Comparison of ENCODE assay signal across 25 cellular contexts in genomic region chr12:106181416-106182114, GRCh38. TPM values are rescaled to one million over a fixed set of nuclear protein-coding genes. Genes with fewer than 3 reads are reported as not detected.
A peak's percentile ranks its signal among the peaks of the same experiment; 100 is the strongest.
DNase-seq lines count a peak whose midpoint lies in the region; ATAC-seq, FAIRE-seq and TF ChIP-seq lines count a peak whose summit lies in the region.
"Had no signal": no experiment of that assay in that cellular context is flagged by ENCODE, and none has a peak within 500 bp of the region (broad histone marks: within the 10 kb centered on the region; RNA-seq: fewer than 3 reads in every experiment).

No MANE protein-coding gene starts in this region.

- H3K9ac ChIP-seq in HepG2 (ENCODE audit: insufficient read depth, low read depth, low read length) (no peak overlapping the region), endodermal cell (ENCODE audit: extremely low read depth, low read length, poor library complexity, severe bottlenecking) (no peak overlapping the region)
- H3K9ac ChIP-seq: BLaER1 treated with 17β-estradiol and CSF1 and Interleukin-3, amounts not matched to agents 10 nM and 100 nM had no signal

- H3K9me3 ChIP-seq in HepG2 (ENCODE audit: low read length) = no peaks in the 10 kb centered on the region
- H3K9me3 ChIP-seq in right lobe of liver = no peaks in the 10 kb centered on the region
- no peaks in the 10 kb centered on the region for H3K9me3 ChIP-seq in endodermal cell (ENCODE audit: control insufficient read depth, low read length)
- no peaks in the 10 kb centered on the region for H3K9me3 ChIP-seq in tibial nerve
- H3K9me3 ChIP-seq: BLaER1 treated with 17β-estradiol and CSF1 and Interleukin-3, amounts not matched to agents 10 nM and 100 nM had no signal

- CTCF ChIA-PET in HepG2 (lab: Yijun Ruan, JAX; ENCODE audit: low intra/inter-chr PET ratio, low total read pairs) = no interaction called here

- FAIRE-seq in HepG2 (lab: Jason Lieb, UNC) = no peak
- FAIRE-seq: D721Med had no signal

- intact Hi-C loops in HepG2 (cut with micrococcal nuclease; ENCODE audit: unreplicated experiment) = no loop called here
- intact Hi-C loops in right lobe of liver (cut with DNase I) = no loop called here

- H3K36me3 ChIP-seq in HepG2 (replicated peaks in 1 of 2; ENCODE audit: control insufficient read depth in 1 of 2, insufficient read depth in 2 of 2, low read length in 2 of 2) = no peaks in the 10 kb centered on the region
- H3K36me3 ChIP-seq in right lobe of liver = no peaks in the 10 kb centered on the region
- no peaks in the 10 kb centered on the region for H3K36me3 ChIP-seq in endodermal cell (ENCODE audit: control insufficient read depth, insufficient read depth, low read length)
- no peaks in the 10 kb centered on the region for H3K36me3 ChIP-seq in tibial nerve
- H3K36me3 ChIP-seq: BLaER1 treated with 17β-estradiol and CSF1 and Interleukin-3, amounts not matched to agents 10 nM and 100 nM had no signal

- H3K4me3 ChIP-seq in HepG2 (replicated peaks in 1 of 3; ENCODE audit: insufficient read depth in 1 of 3, low read depth in 2 of 3, low read length in 3 of 3) (no peak overlapping the region), right lobe of liver (no peak overlapping the region), endodermal cell (ENCODE audit: low read length) (no peak overlapping the region), fibroblast of villous mesenchyme (ENCODE audit: low read depth, low read length) (no peak overlapping the region), tibial nerve (no peak overlapping the region)
- H3K4me3 ChIP-seq: BLaER1 treated with 17β-estradiol and CSF1 and Interleukin-3, amounts not matched to agents 10 nM and 100 nM; GM23338 had no signal

- H3K4me2 ChIP-seq in HepG2 (ENCODE audit: low read depth, low read length) = no peak overlapping the region
- H3K4me2 ChIP-seq: BLaER1 treated with 17β-estradiol and CSF1 and Interleukin-3, amounts not matched to agents 10 nM and 100 nM; GM23338 had no signal

- H3K36me3 Mint-ChIP-seq in endodermal cell (ENCODE audit: low read depth) = no peaks in the 10 kb centered on the region
- H3K36me3 Mint-ChIP-seq in chondrocyte (ENCODE audit: low read depth) = no peaks in the 10 kb centered on the region

- TF ChIP-seq POLR2A in HepG2 (IDR thresholded peaks at IDR 0.05; ENCODE audit: insufficient read depth in 1 of 2, low read depth in 2 of 2, low read length in 2 of 2) (no peak), right lobe of liver (IDR thresholded peaks at IDR 0.05) (no peak), tibial nerve (IDR thresholded peaks at IDR 0.05) (no peak)

- H3K27ac Mint-ChIP-seq in endodermal cell = no peak overlapping the region
- H3K27ac Mint-ChIP-seq in chondrocyte (ENCODE audit: unreplicated experiment) = no peak overlapping the region
- H3K27ac Mint-ChIP-seq: CD4-positive, alpha-beta T cell; GM23338; H9 had no signal

- H3K9me3 Mint-ChIP-seq in endodermal cell (no peaks in the 10 kb centered on the region), chondrocyte (ENCODE audit: low read depth) (no peaks in the 10 kb centered on the region)
- H3K9me3 Mint-ChIP-seq: CD4-positive, alpha-beta T cell; GM23338; H9 had no signal

- DNase-seq in HepG2 (ENCODE audit: low spot score) = no peak
- no peak for DNase-seq in right lobe of liver
- peak; percentile 17 for DNase-seq in endodermal cell
- peak; percentile 74 for DNase-seq in fibroblast of villous mesenchyme (ENCODE audit: low read depth)
- DNase-seq in NCI-H1417 treated with DMSO at 0.1 percent for 48 hours (lab: John Stamatoyannopoulos, UW) = no peak
- no peak for DNase-seq in chondrocyte (ENCODE audit: low spot score)
- no peak for DNase-seq in tibial nerve (ENCODE audit: low spot score in 2 of 2)
- DNase-seq: 8988T; ACHN; AML-193; CD4-positive, alpha-beta T cell; H9; KBM-7; MM.1S; NCI-H1417; NCI-H1694 treated with DMSO at 0.1 percent for 48 hours; NCI-H2081; NCI-H2227 treated with DMSO at 0.1 percent for 48 hours; NCI-H526 treated with DMSO at 0.1 percent for 48 hours; SHP77 had no signal

- H3K4me3 Mint-ChIP-seq in endodermal cell = no peak overlapping the region
- H3K4me3 Mint-ChIP-seq in chondrocyte (ENCODE audit: unreplicated experiment) = no peak overlapping the region
- H3K4me3 Mint-ChIP-seq: CD4-positive, alpha-beta T cell; GM23338; H9 had no signal

- peaks cover 12% of the 10 kb centered on the region for H3K4me1 Mint-ChIP-seq in endodermal cell
- H3K4me1 Mint-ChIP-seq in chondrocyte (ENCODE audit: low read depth) = peaks cover 7% of the 10 kb centered on the region

- TF ChIP-seq RAD21 in HepG2 (CRISPR knock-in tag; IDR thresholded peaks at IDR 0.05) = no peak

- H3K79me2 ChIP-seq in HepG2 (ENCODE audit: insufficient read depth, low read length) = no peaks in the 10 kb centered on the region

- H3K27me3 Mint-ChIP-seq in endodermal cell (ENCODE audit: insufficient read depth) (no peaks in the 10 kb centered on the region), chondrocyte (ENCODE audit: low read depth) (no peaks in the 10 kb centered on the region)

- in situ Hi-C loops in HepG2 (cut with HindIII; ENCODE audit: extremely low pct_ligation_motif_present, low pct_unique_long_range_greater_than_20kb) = no loop called here

- H4K20me1 ChIP-seq in HepG2 (ENCODE audit: insufficient read depth, low read length) = no peaks in the 10 kb centered on the region
- H4K20me1 ChIP-seq: BLaER1 treated with 17β-estradiol and CSF1 and Interleukin-3, amounts not matched to agents 10 nM and 100 nM had no signal

- POLR2A ChIA-PET in HepG2 (lab: Yijun Ruan, JAX) = no interaction called here

- TF ChIP-seq EP300 in HepG2 (IDR thresholded peaks at IDR 0.05; ENCODE audit: low read depth in 2 of 2, low read length in 2 of 2) = no peak
- TF ChIP-seq EP300 in HepG2 (CRISPR knock-in tag; IDR thresholded peaks at IDR 0.05; ENCODE audit: borderline replicate concordance) = no peak
- no peak for TF ChIP-seq EP300 in tibial nerve (IDR thresholded peaks at IDR 0.05)

- BruUV-seq in HepG2 (replicated peaks; lab: Mats Ljungman, UMichigan) = no TSS peak

- H3K27me3 ChIP-seq in HepG2 (ENCODE audit: control insufficient read depth in 1 of 2, insufficient read depth in 2 of 2, low read length in 2 of 2) = no peaks in the 10 kb centered on the region
- H3K27me3 ChIP-seq in right lobe of liver = no peaks in the 10 kb centered on the region
- no peaks in the 10 kb centered on the region for H3K27me3 ChIP-seq in endodermal cell (ENCODE audit: control insufficient read depth, insufficient read depth, low read length, poor library complexity, severe bottlenecking)
- H3K27me3 ChIP-seq in tibial nerve = no peaks in the 10 kb centered on the region
- H3K27me3 ChIP-seq: BLaER1 treated with 17β-estradiol and CSF1 and Interleukin-3, amounts not matched to agents 10 nM and 100 nM had no signal

- ATAC-seq in HepG2 (no peak), right lobe of liver (no peak)
- ATAC-seq: GM23338, Panc1 had no signal

- H3K4me1 ChIP-seq in HepG2 (ENCODE audit: insufficient read depth, low read length) (peaks cover 28% of the 10 kb centered on the region), right lobe of liver (no peaks in the 10 kb centered on the region), endodermal cell (ENCODE audit: control insufficient read depth, insufficient read depth, low read length) (no peaks in the 10 kb centered on the region), tibial nerve (peaks cover 0 to 25% (median 3%) of the 10 kb centered on the region in 4 donors)
- H3K4me1 ChIP-seq: BLaER1 treated with 17β-estradiol and CSF1 and Interleukin-3, amounts not matched to agents 10 nM and 100 nM had no signal

- no peak for TF ChIP-seq CTCF in HepG2 (CRISPR knock-in tag; IDR thresholded peaks at IDR 0.05)
- no peak for TF ChIP-seq CTCF in right lobe of liver (IDR thresholded peaks at IDR 0.05)
- no peak for TF ChIP-seq CTCF in endodermal cell (conservative IDR thresholded peaks at IDR 0.05)
- TF ChIP-seq CTCF in fibroblast of villous mesenchyme (IDR thresholded peaks at IDR 0.05; ENCODE audit: insufficient read depth, low read depth, low read length) = no peak
- TF ChIP-seq CTCF in chondrocyte (IDR thresholded peaks at IDR 0.05) = no peak
- no peak for TF ChIP-seq CTCF in tibial nerve (IDR thresholded peaks at IDR 0.05)

- H3K27ac ChIP-seq in HepG2 (ENCODE audit: extremely low read length, insufficient read depth, low read length) = no peak overlapping the region
- no peak overlapping the region for H3K27ac ChIP-seq in right lobe of liver
- H3K27ac ChIP-seq in endodermal cell (ENCODE audit: low read depth, low read length) = no peak overlapping the region
- H3K27ac ChIP-seq in tibial nerve = peak overlapping the region in 2 of 4 donors; percentile 10 to 53
- H3K27ac ChIP-seq: BLaER1 treated with 17β-estradiol and CSF1 and Interleukin-3, amounts not matched to agents 10 nM and 100 nM; RWPE1 had no signal

- WGBS in HepG2 (ENCODE audit: low lambda C conversion rate) = 55% methylated on average over 6 of the region's 6 CpGs
- 79% methylated on average over 6 of the region's 6 CpGs for WGBS in right lobe of liver (ENCODE audit: insufficient coverage, low coverage, low lambda C conversion rate, missing lambda C conversion rate)
- 87 to 96% methylated on average over 3 to 6 of the region's 6 CpGs for WGBS in endodermal cell (ENCODE audit: insufficient coverage in 1 of 2, insufficient read length in 1 of 2), 2 experiments
- WGBS in tibial nerve, 2 donors = 78 to 79% methylated on average over 6 of the region's 6 CpGs

- H2AFZ ChIP-seq in HepG2 (ENCODE audit: low read length) = no peak overlapping the region
- H2AFZ ChIP-seq: GM23338 had no signal

RNA-seq across cellular contexts. Expression of gene NUAK1, which starts 42.8 kb away (rescaled TPM):
- total RNA-seq in HepG2 (2016; rRNA removed; fragmentation: Illumina TruSeq; extraction: Trizol) = 1.9 and 2.0 TPM in 2 replicates
- total RNA-seq in HepG2 (2016; cell fraction: cytosol; rRNA removed; fragmentation: Illumina TruSeq; extraction: Trizol; ENCODE audit: low read depth) = 0.20 and 1.1 TPM in 2 replicates
- total RNA-seq in HepG2 (2016; cell fraction: insoluble cytoplasmic fraction; rRNA removed; fragmentation: Illumina TruSeq; extraction: Trizol) = 1.7 and 2.1 TPM in 2 replicates
- 1.1 and 1.8 TPM in 2 replicates for total RNA-seq in HepG2 (2016; cell fraction: membrane; rRNA removed; fragmentation: Illumina TruSeq; extraction: Trizol)
- 1.8 and 1.9 TPM in 2 replicates for total RNA-seq in HepG2 (2016; cell fraction: nucleus; rRNA removed; fragmentation: Illumina TruSeq; extraction: Trizol)
- 0.74 and 1.7 TPM in 2 replicates for polyA plus RNA-seq in HepG2 (2011; rRNA removed)
- 0.79 and 1.2 TPM in 2 replicates for polyA plus RNA-seq in HepG2 (2011; cell fraction: cytosol; rRNA removed)
- polyA plus RNA-seq in HepG2 (2011; cell fraction: nucleus; rRNA removed) = 0.69 and 1.3 TPM in 2 replicates
- polyA plus RNA-seq in HepG2 (2012) = 0.40 and 1.4 TPM in 2 replicates
- 0.08 and 0.11 TPM in 2 replicates for polyA plus RNA-seq in HepG2 (2016; cell fraction: cytosol; fragmentation: Illumina TruSeq; extraction: Trizol; ENCODE audit: low read depth)
- polyA plus RNA-seq in HepG2 (2016; cell fraction: insoluble cytoplasmic fraction; fragmentation: Illumina TruSeq; extraction: Trizol; ENCODE audit: low read depth) = 1.7 TPM in 2 replicates
- 0.32 and 0.37 TPM in 2 replicates for polyA plus RNA-seq in HepG2 (2016; cell fraction: membrane; fragmentation: Illumina TruSeq; extraction: Trizol; ENCODE audit: low read depth)
- 1.9 TPM in 2 replicates for polyA plus RNA-seq in HepG2 (2016; cell fraction: nucleus; fragmentation: Illumina TruSeq; extraction: Trizol; ENCODE audit: insufficient read depth, low read depth)
- polyA minus RNA-seq in HepG2 (2011; rRNA and poly(A)+ RNA removed; ENCODE audit: low replicate concordance) = 2.5 and 4.9 TPM in 2 replicates
- polyA minus RNA-seq in HepG2 (2011; cell fraction: cytosol; rRNA and poly(A)+ RNA removed) = 0.89 and 1.6 TPM in 2 replicates
- 1.6 and 2.3 TPM in 2 replicates for polyA minus RNA-seq in HepG2 (2011; cell fraction: nucleus; rRNA and poly(A)+ RNA removed)
- 10 to 100 TPM in 1 of 6 experiments, 1 to 10 TPM in 5; 2.0 to 11.0 (median 3.5) TPM for total RNA-seq in right lobe of liver
- total RNA-seq in endodermal cell = 10 to 100 TPM; 14.0 to 16.8 TPM
- 29.7 TPM for polyA plus RNA-seq in endodermal cell (2013, experiment 1 of 2)
- polyA plus RNA-seq in endodermal cell (2013, experiment 2 of 2) = 27.3 TPM
- 82.8 and 84.6 TPM in 2 replicates for total RNA-seq in fibroblast of villous mesenchyme
- total RNA-seq in chondrocyte = 78.1 to 81.4 TPM (median 78.5 TPM) in 3 replicates
- total RNA-seq in tibial nerve = 10 to 100 TPM; 32.0 to 47.9 (median 33.5) TPM

Comparison
In these comparisons a context has a peak if more than half of its experiments do, and no peak if none do; other contexts are left out.
1. DNase-seq: peak in endodermal cell (single experiment) and fibroblast of villous mesenchyme (single experiment); none in HepG2 (single experiment), right lobe of liver (0 of 3), NCI-H1417 treated with DMSO at 0.1 percent for 48 hours (single experiment), chondrocyte (single experiment) and tibial nerve (0 of 2).